In genomic region chr12:74169607-74170006, GRCh38 we compare ENCODE assay signal across 7 cellular contexts.
"Had no signal": no experiment of that assay in that cellular context is flagged by ENCODE, and none has a peak within 500 bp of the region (broad histone marks: within the 10 kb centered on the region; RNA-seq: fewer than 3 reads in every experiment).

No MANE protein-coding gene starts in this region.

- H3K9ac ChIP-seq: KMS-11 had no signal

- DNase-seq: Karpas-422, Kasumi-1, KBM-7, KG1 had no signal

- FAIRE-seq: HTR-8/SVneo had no signal

- H3K4me2 ChIP-seq: KMS-11 had no signal

- H3K27ac ChIP-seq: HL-60, KMS-11 had no signal
